8 cellular contexts compared by ENCODE assay signal in genomic region chr5:912356-913091, GRCh38. TPM values are rescaled to one million over a fixed set of nuclear protein-coding genes. Genes with fewer than 3 reads are reported as not detected.
A peak's percentile ranks its signal among the peaks of the same experiment; 100 is the strongest.
DNase-seq lines count a peak whose midpoint lies in the region; ATAC-seq and TF ChIP-seq lines count a peak whose summit lies in the region.

No MANE protein-coding gene starts in this region.

- peak overlapping the region; percentile 70 for H3K27ac ChIP-seq in AG04450 (ENCODE audit: low read depth, low read length)

- CTCF ChIA-PET in AG04450 (lab: Charles Lee) = interaction anchor here (0.7 to 2.3 kb wide), 3 partner anchors 9 to 732 kb away, joined by 3 to 12 read pairs (median 4); no protein-coding TSS in a partner anchor

- peaks cover 4% of the 10 kb centered on the region; the same call in 1 of the 2 replicates for H3K9me3 ChIP-seq in AG04450 (ENCODE audit: control insufficient read depth, insufficient read depth, low read length)

- peak; percentile 76 for DNase-seq in AG04450 (ENCODE audit: low read depth, low spot score)
- peak; percentile 85 for DNase-seq in LHCN-M2 (ENCODE audit: low read depth)
- DNase-seq in activated CD4-positive, alpha-beta T cell treated with anti-CD3 and anti-CD28 coated beads, Interleukin-2, amount 50 U/mL, for 48 hours = peak; percentile 77 to 84
- DNase-seq in epithelial cell of proximal tubule (ENCODE audit: low read depth) = no peak
- peak; percentile 49 to 72 (median 64) for DNase-seq in stimulated activated CD4-positive, alpha-beta T cell treated with anti-CD3 and anti-CD28 coated beads, Interleukin-12 subunit alpha, Interleukin-12 subunit beta, amount 100 ng/mL, for 48 hours (ENCODE audit: low read depth in 2 of 3, low spot score in 1 of 3)
- no peak for DNase-seq in GOT3 (lab: John Stamatoyannopoulos, UW)
- DNase-seq in NCI-H510A treated with DMSO at 0.1 percent for 48 hours (lab: John Stamatoyannopoulos, UW) = no peak

- POLR2A ChIA-PET in AG04450 (lab: Yijun Ruan, JAX) = no interaction called here

- H3K4me3 ChIP-seq in AG04450 (ENCODE audit: low read depth, low read length) (no peak overlapping the region), epithelial cell of proximal tubule (ENCODE audit: low read depth, low read length) (no peak overlapping the region)

- no peak for ATAC-seq in HG03521 (IDR thresholded peaks at IDR 0.05; ENCODE audit: unreplicated experiment)

- TF ChIP-seq CTCF in AG04450 (IDR thresholded peaks at IDR 0.05; ENCODE audit: low read depth, low read length) (no peak; the same call in 1 of the 2 replicates), epithelial cell of proximal tubule (conservative IDR thresholded peaks at IDR 0.05; ENCODE audit: low read depth, low read length) (peak; percentile 28)

- no peaks in the 10 kb centered on the region for H3K27me3 ChIP-seq in AG04450 (ENCODE audit: control insufficient read depth, insufficient read depth, low read length)

RNA-seq across cellular contexts. Expression of gene TRIP13, which starts 19.8 kb away (rescaled TPM):
- polyA plus RNA-seq in AG04450 (2011; rRNA removed) = 13.8 and 14.4 TPM in 2 replicates
- 4.6 and 9.1 TPM in 2 replicates for polyA minus RNA-seq in AG04450 (2011; rRNA and poly(A)+ RNA removed)
- total RNA-seq in LHCN-M2 (2014; rRNA removed) = 64.7 and 65.9 TPM in 2 replicates
- 21.2 TPM for polyA plus RNA-seq in LHCN-M2 (2012)
- 66.7 and 99.9 TPM in 2 replicates for total RNA-seq in epithelial cell of proximal tubule

RNA-seq across cellular contexts. Expression of gene BRD9, which starts 19.9 kb away (rescaled TPM):
- polyA plus RNA-seq in AG04450 (2011; rRNA removed) = 10.6 and 14.4 TPM in 2 replicates
- 14.0 and 15.6 TPM in 2 replicates for polyA minus RNA-seq in AG04450 (2011; rRNA and poly(A)+ RNA removed)
- total RNA-seq in LHCN-M2 (2014; rRNA removed) = 44.7 and 45.8 TPM in 2 replicates
- polyA plus RNA-seq in LHCN-M2 (2012) = 30.8 TPM
- total RNA-seq in epithelial cell of proximal tubule = 41.1 and 42.4 TPM in 2 replicates

Comparison
In these comparisons a context has a peak if more than half of its experiments do, and no peak if none do; other contexts are left out.
1. DNase-seq: peak in AG04450 (single experiment), LHCN-M2 (single experiment), activated CD4-positive, alpha-beta T cell treated with anti-CD3 and anti-CD28 coated beads, Interleukin-2, amount 50 U/mL, for 48 hours (2 of 2) and stimulated activated CD4-positive, alpha-beta T cell treated with anti-CD3 and anti-CD28 coated beads, Interleukin-12 subunit alpha, Interleukin-12 subunit beta, amount 100 ng/mL, for 48 hours (3 of 3); none in epithelial cell of proximal tubule (single experiment), GOT3 (single experiment) and NCI-H510A treated with DMSO at 0.1 percent for 48 hours (single experiment).